ENCODE assay signal across 22 cellular contexts in genomic region chr7:22548313-22548712, GRCh38. TPM values are rescaled to one million over a fixed set of nuclear protein-coding genes. Genes with fewer than 3 reads are reported as not detected.
DNase-seq lines count a peak whose midpoint lies in the region; ATAC-seq, FAIRE-seq and TF ChIP-seq lines count a peak whose summit lies in the region.
"Had no signal": no experiment of that assay in that cellular context is flagged by ENCODE, and none has a peak within 500 bp of the region (broad histone marks: within the 10 kb centered on the region; RNA-seq: fewer than 3 reads in every experiment).

No MANE protein-coding gene starts in this region.

- no peak overlapping the region for H3K4me2 ChIP-seq in GM23338

- no peaks in the 10 kb centered on the region for H3K79me2 ChIP-seq in GM23338 (replicated peaks; ENCODE audit: insufficient read depth)

- no peaks in the 10 kb centered on the region for H3F3A ChIP-seq in GM23338 (replicated peaks; ENCODE audit: low read depth)

- H3K4me3 Mint-ChIP-seq in GM23338: no peak overlapping the region
- H3K4me3 Mint-ChIP-seq: CD4-positive, CD25-positive, alpha-beta regulatory T cell; HFFc6 had no signal

- no peaks in the 10 kb centered on the region for H3K36me3 Mint-ChIP-seq in GM23338 (ENCODE audit: low read depth)
- H3K36me3 Mint-ChIP-seq: CD4-positive, CD25-positive, alpha-beta regulatory T cell; CD8-positive, alpha-beta memory T cell had no signal

- peaks cover 4% of the 10 kb centered on the region for H3K27me3 Mint-ChIP-seq in GM23338 (ENCODE audit: insufficient read depth, low read depth, poor library complexity)

- H3K27me3 ChIP-seq in GM23338 (ENCODE audit: insufficient read depth): no peaks in the 10 kb centered on the region

- TF ChIP-seq POLR2A in H54 (IDR thresholded peaks at IDR 0.05; ENCODE audit: low read depth, low read length): no peak

- FAIRE-seq in G401.6 (lab: Jason Lieb, UNC): peak; percentile 23
- FAIRE-seq in islet of Langerhans (lab: Jason Lieb, UNC): peak; percentile 9
- FAIRE-seq in H54 (lab: Jason Lieb, UNC): no peak
- FAIRE-seq: GM12892, GM18507, HTR-8/SVneo, K562 had no signal

- H2AFZ ChIP-seq in GM23338: no peak overlapping the region

- H3K4me1 ChIP-seq in GM23338 (ENCODE audit: insufficient read depth): peaks cover 5% of the 10 kb centered on the region; the same call in 1 of the 2 replicates
- H3K4me1 ChIP-seq: HAP-1 had no signal

- H3K4me3 ChIP-seq in GM23338: no peak overlapping the region
- H3K4me3 ChIP-seq: HAP-1, K562 had no signal

- H3K27ac ChIP-seq in GM23338 (ENCODE audit: low read depth): 0 out of 2 replicates have a peak overlapping the region, but pooled peaks have one; percentile 9

- DNase-seq in GM23338 (ENCODE audit: low spot score): no peak
- DNase-seq in NCI-H146 treated with DMSO at 0.1 percent for 48 hours (lab: John Stamatoyannopoulos, UW; ENCODE audit: unreplicated experiment): peak; percentile 51
- DNase-seq in H54 (ENCODE audit: insufficient read length, low spot score): no peak
- no peak for DNase-seq in NCI-H2196 treated with DMSO at 0.1 percent for 48 hours (lab: John Stamatoyannopoulos, UW; ENCODE audit: unreplicated experiment)
- no peak for DNase-seq in kidney glomerular epithelial cell (lab: John Stamatoyannopoulos, UW)
- DNase-seq: C1 segment of cervical spinal cord; CD4-positive, CD25-positive, alpha-beta regulatory T cell; CD8-positive, alpha-beta memory T cell; COR-L47; DMS 273 treated with DMSO at 0.1 percent for 48 hours; GDM1; HFFc6; IMR-90 had no signal

- H3K4me1 Mint-ChIP-seq in GM23338: peaks cover 8% of the 10 kb centered on the region; the same call in 2 of the 3 replicates

- no peak for ATAC-seq in GM23338
- ATAC-seq: K562 had no signal

- H3K9me3 Mint-ChIP-seq in GM23338: no peaks in the 10 kb centered on the region
- H3K9me3 Mint-ChIP-seq: HFFc6 had no signal

- no peaks in the 10 kb centered on the region for H3K36me3 ChIP-seq in GM23338 (ENCODE audit: insufficient read depth)
- H3K36me3 ChIP-seq: HAP-1 had no signal

- no peak overlapping the region for H3K27ac Mint-ChIP-seq in GM23338
- H3K27ac Mint-ChIP-seq: B cell; CD4-positive, CD25-positive, alpha-beta regulatory T cell; CD8-positive, alpha-beta memory T cell; HFFc6 had no signal

- TF ChIP-seq CTCF in GM23338 (conservative IDR thresholded peaks at IDR 0.05; ENCODE audit: low read depth in 2 of 2): no peak

- H4K20me1 ChIP-seq in GM23338 (replicated peaks; ENCODE audit: insufficient read depth): no peaks in the 10 kb centered on the region

- no peaks in the 10 kb centered on the region for H3K9me2 ChIP-seq in GM23338 (ENCODE audit: insufficient read depth)

TF ChIP-seq in GM23338, 12 proteins besides CTCF, POLR2A, EP300 and RAD21:
- TF ChIP-seq CREB1 (CRISPR knock-in tag; IDR thresholded peaks at IDR 0.05; ENCODE audit: low read depth) (no peak), EZH2 (IDR thresholded peaks at IDR 0.05; ENCODE audit: low read depth, unreplicated experiment) (no peak), NANOG (IDR thresholded peaks at IDR 0.05; ENCODE audit: borderline replicate concordance) (no peak), ZNF331 (CRISPR knock-in tag; IDR thresholded peaks at IDR 0.05; ENCODE audit: low read depth) (no peak)
TF ChIP-seq in GM23338: peak in this region for 0.

RNA-seq across cellular contexts. Expression of gene STEAP1B, which starts 48.3 kb away (rescaled TPM):
- 13.9 and 16.5 TPM in 2 replicates for total RNA-seq in GM23338 (2014; rRNA removed; shearing (Covaris generic))
- 4.5 and 4.9 TPM in 2 replicates for polyA plus RNA-seq in GM23338 (2016; fragmentation: Nextera tagmentation; extraction: Ambion mirVana)
- total RNA-seq: A172; CD4-positive, CD25-positive, alpha-beta regulatory T cell had no signal
- polyA plus RNA-seq: CD4-positive, CD25-positive, alpha-beta regulatory T cell; CD8-positive, alpha-beta memory T cell had no signal
